ENCODE assay signal across 16 cellular contexts in genomic region chr15:70029297-70029701, GRCh38.
DNase-seq lines count a peak whose midpoint lies in the region; ATAC-seq and TF ChIP-seq lines count a peak whose summit lies in the region.
"Had no signal": no experiment of that assay in that cellular context is flagged by ENCODE, and none has a peak within 500 bp of the region (broad histone marks: within the 10 kb centered on the region; RNA-seq: fewer than 3 reads in every experiment).

No MANE protein-coding gene starts in this region.

- peaks cover 0 to 20% (median 4%) of the 10 kb centered on the region in 4 donors for H3K27me3 ChIP-seq in esophagus muscularis mucosa

- no peak overlapping the region for H3K27ac Mint-ChIP-seq in activated naive CD4-positive, alpha-beta T cell treated with anti-CD3 and anti-CD28 coated beads, Interleukin-2, amount 10 ng/mL, durations not matched to agents 7 days and 5 days
- H3K27ac Mint-ChIP-seq in stimulated activated memory B cell treated with anti-CD40 and anti-IgM and Interleukin-4, amounts not matched to agents 10 μg/mL and 1 μg/mL and 100 μg/mL, for 72 hours: peak overlapping the region; percentile 40
- H3K27ac Mint-ChIP-seq: CD8-positive, alpha-beta T cell had no signal

- H3K4me3 ChIP-seq in mucosa of descending colon (no peak overlapping the region), esophagus muscularis mucosa (no peak overlapping the region)
- H3K4me3 ChIP-seq: PC-9 had no signal

- no peaks in the 10 kb centered on the region for H3K9me3 Mint-ChIP-seq in activated naive CD4-positive, alpha-beta T cell treated with anti-CD3 and anti-CD28 coated beads, Interleukin-2, amount 10 ng/mL, durations not matched to agents 7 days and 5 days
- no peaks in the 10 kb centered on the region for H3K9me3 Mint-ChIP-seq in stimulated activated memory B cell treated with anti-CD40 and anti-IgM and Interleukin-4, amounts not matched to agents 10 μg/mL and 1 μg/mL and 100 μg/mL, for 72 hours
- H3K9me3 Mint-ChIP-seq: CD8-positive, alpha-beta T cell had no signal

- no peaks in the 10 kb centered on the region for H3K36me3 Mint-ChIP-seq in activated naive CD4-positive, alpha-beta T cell treated with anti-CD3 and anti-CD28 coated beads, Interleukin-2, amount 10 ng/mL, durations not matched to agents 7 days and 5 days
- H3K36me3 Mint-ChIP-seq in stimulated activated memory B cell treated with anti-CD40 and anti-IgM and Interleukin-4, amounts not matched to agents 10 μg/mL and 1 μg/mL and 100 μg/mL, for 72 hours: peaks cover 6% of the 10 kb centered on the region
- H3K36me3 Mint-ChIP-seq: CD8-positive, alpha-beta T cell had no signal

- intact Hi-C loops in mucosa of descending colon (cut with DNase I, micrococcal nuclease): no loop called here
- intact Hi-C loops in esophagus muscularis mucosa (cut with DNase I): loop anchor here (10.0 kb wide), 1 partner anchor 66 kb away; the partner anchor contains the start of gene TLE3

- H3K27ac ChIP-seq in esophagus muscularis mucosa (replicated peaks in 1 of 4): no peak overlapping the region
- H3K27ac ChIP-seq: PC-9 had no signal

- ATAC-seq in mucosa of descending colon: peak; percentile 15
- ATAC-seq in stimulated activated memory B cell treated with anti-CD40 and anti-IgM and Interleukin-4, amounts not matched to agents 10 μg/mL and 1 μg/mL and 100 μg/mL, for 72 hours: no peak
- ATAC-seq in HG02610 (IDR thresholded peaks at IDR 0.05; ENCODE audit: unreplicated experiment): no peak
- ATAC-seq: CD8-positive, alpha-beta T cell; SK-N-SH treated with all-trans-retinoic acid at 6 μM for 48 hours had no signal

- H3K4me1 Mint-ChIP-seq in activated naive CD4-positive, alpha-beta T cell treated with anti-CD3 and anti-CD28 coated beads, Interleukin-2, amount 10 ng/mL, durations not matched to agents 7 days and 5 days: no peaks in the 10 kb centered on the region
- H3K4me1 Mint-ChIP-seq in stimulated activated memory B cell treated with anti-CD40 and anti-IgM and Interleukin-4, amounts not matched to agents 10 μg/mL and 1 μg/mL and 100 μg/mL, for 72 hours: peaks cover 58% of the 10 kb centered on the region

- H3K27me3 Mint-ChIP-seq in activated naive CD4-positive, alpha-beta T cell treated with anti-CD3 and anti-CD28 coated beads, Interleukin-2, amount 10 ng/mL, durations not matched to agents 7 days and 5 days: peaks cover 49% of the 10 kb centered on the region
- H3K27me3 Mint-ChIP-seq in stimulated activated memory B cell treated with anti-CD40 and anti-IgM and Interleukin-4, amounts not matched to agents 10 μg/mL and 1 μg/mL and 100 μg/mL, for 72 hours: no peaks in the 10 kb centered on the region

- H3K9me3 ChIP-seq in mucosa of descending colon: no peaks in the 10 kb centered on the region
- H3K9me3 ChIP-seq in esophagus muscularis mucosa: no peaks in the 10 kb centered on the region
- H3K9me3 ChIP-seq: BE2C had no signal

- TF ChIP-seq EP300 in esophagus muscularis mucosa (IDR thresholded peaks at IDR 0.05): no peak

- CTCF ChIA-PET in activated naive CD4-positive, alpha-beta T cell treated with anti-CD3 and anti-CD28 coated beads, Interleukin-2, amount 10 ng/mL, durations not matched to agents 7 days and 5 days (lab: Charles Lee): interaction anchor here (0.6 to 1.3 kb wide), 2 partner anchors 12 to 194 kb away, joined by 3 to 4 read pairs; no protein-coding TSS in a partner anchor

- DNase-seq in activated naive CD4-positive, alpha-beta T cell treated with anti-CD3 and anti-CD28 coated beads, Interleukin-2, amount 10 ng/mL, durations not matched to agents 7 days and 5 days: peak; percentile 11
- DNase-seq in activated naive CD4-positive, alpha-beta T cell (lab: John Stamatoyannopoulos, UW): no peak
- DNase-seq in RPMI8226 (peak; percentile 33), mucosa of descending colon (no peak), esophagus muscularis mucosa (ENCODE audit: extremely low spot score) (no peak)
- DNase-seq: BE2C; CD8-positive, alpha-beta T cell; KBM-7; NCI-H1048; NCI-H1694 treated with DMSO at 0.1 percent for 48 hours; NCI-H526 treated with DMSO at 0.1 percent for 48 hours; PC-9; Right ventricle myocardium superior had no signal

- TF ChIP-seq POLR2A in esophagus muscularis mucosa (IDR thresholded peaks at IDR 0.05; ENCODE audit: low read depth): no peak

- H3K36me3 ChIP-seq in mucosa of descending colon (ENCODE audit: low read depth): no peaks in the 10 kb centered on the region
- H3K36me3 ChIP-seq in esophagus muscularis mucosa: no peaks in the 10 kb centered on the region
- H3K36me3 ChIP-seq: BE2C had no signal

- 96% methylated on average over 3 of the region's 3 CpGs for WGBS in esophagus muscularis mucosa

- H3K4me1 ChIP-seq in mucosa of descending colon (ENCODE audit: low read depth) (peaks cover 3% of the 10 kb centered on the region), esophagus muscularis mucosa (peaks cover 8 to 26% (median 18%) of the 10 kb centered on the region in 4 donors)

- H3K4me3 Mint-ChIP-seq in activated naive CD4-positive, alpha-beta T cell treated with anti-CD3 and anti-CD28 coated beads, Interleukin-2, amount 10 ng/mL, durations not matched to agents 7 days and 5 days: no peak overlapping the region
- H3K4me3 Mint-ChIP-seq in stimulated activated memory B cell treated with anti-CD40 and anti-IgM and Interleukin-4, amounts not matched to agents 10 μg/mL and 1 μg/mL and 100 μg/mL, for 72 hours: no peak overlapping the region
- H3K4me3 Mint-ChIP-seq: CD8-positive, alpha-beta T cell had no signal

- TF ChIP-seq CTCF in mucosa of descending colon (IDR thresholded peaks at IDR 0.05) (no peak), esophagus muscularis mucosa (IDR thresholded peaks at IDR 0.05) (no peak)

Comparison
In these comparisons a context has a peak if more than half of its experiments do, and no peak if none do; other contexts are left out.
1. DNase-seq: peak in activated naive CD4-positive, alpha-beta T cell treated with anti-CD3 and anti-CD28 coated beads, Interleukin-2, amount 10 ng/mL, durations not matched to agents 7 days and 5 days (single experiment) and RPMI8226 (single experiment); none in activated naive CD4-positive, alpha-beta T cell (0 of 4), mucosa of descending colon (0 of 3) and esophagus muscularis mucosa (single experiment).